16 cellular contexts compared by ENCODE assay signal in genomic region chr18:48657446-48658120, GRCh38.
DNase-seq lines count a peak whose midpoint lies in the region; ATAC-seq, FAIRE-seq and TF ChIP-seq lines count a peak whose summit lies in the region.
"Had no signal": no experiment of that assay in that cellular context is flagged by ENCODE, and none has a peak within 500 bp of the region (broad histone marks: within the 10 kb centered on the region; RNA-seq: fewer than 3 reads in every experiment).

No MANE protein-coding gene starts in this region.

- H3K27me3 ChIP-seq in astrocyte (ENCODE audit: insufficient read depth, low read length) (no peaks in the 10 kb centered on the region), gastroesophageal sphincter (no peaks in the 10 kb centered on the region)

- H3K36me3 Mint-ChIP-seq in astrocyte (ENCODE audit: low read depth, unreplicated experiment) (peaks cover 6% of the 10 kb centered on the region), nephron progenitor cell (ENCODE audit: low read depth) (no peaks in the 10 kb centered on the region)
- H3K36me3 Mint-ChIP-seq: activated CD8-positive, alpha-beta memory T cell treated with anti-CD3 and anti-CD28 coated beads, Interleukin-2, amount 10 ng/mL, durations not matched to agents 7 days and 5 days had no signal

- H3K4me1 ChIP-seq in astrocyte (ENCODE audit: insufficient read depth, low read length) (peaks cover 36% of the 10 kb centered on the region), gastroesophageal sphincter (peaks cover 0 to 39% (median 7%) of the 10 kb centered on the region in 3 donors)

- H3K4me3 Mint-ChIP-seq in astrocyte (ENCODE audit: unreplicated experiment) (no peak overlapping the region), nephron progenitor cell (no peak overlapping the region)
- H3K4me3 Mint-ChIP-seq: activated CD8-positive, alpha-beta memory T cell treated with anti-CD3 and anti-CD28 coated beads, Interleukin-2, amount 10 ng/mL, durations not matched to agents 7 days and 5 days; T-helper 2 cell treated with Interferon-gamma antibody and Interleukin-4, amounts not matched to agents 5 μg/mL and 100 μg/mL, for 36 hours had no signal

- H3K36me3 ChIP-seq in astrocyte (ENCODE audit: insufficient read depth, low read length) (no peaks in the 10 kb centered on the region), gastroesophageal sphincter (no peaks in the 10 kb centered on the region)

- H3K27ac Mint-ChIP-seq in astrocyte (ENCODE audit: unreplicated experiment) (no peak overlapping the region), nephron progenitor cell (no peak overlapping the region)
- H3K27ac Mint-ChIP-seq: activated CD8-positive, alpha-beta memory T cell treated with anti-CD3 and anti-CD28 coated beads, Interleukin-2, amount 10 ng/mL, durations not matched to agents 7 days and 5 days; T-helper 2 cell treated with Interferon-gamma antibody and Interleukin-4, amounts not matched to agents 5 μg/mL and 100 μg/mL, for 36 hours had no signal

- H3K27me3 Mint-ChIP-seq in astrocyte (ENCODE audit: low read depth, unreplicated experiment) (no peaks in the 10 kb centered on the region), nephron progenitor cell (ENCODE audit: low read depth, poor library complexity) (no peaks in the 10 kb centered on the region)

- H3K79me2 ChIP-seq in astrocyte (ENCODE audit: insufficient read depth, low read length) = peaks cover 42% of the 10 kb centered on the region

- H4K20me1 ChIP-seq in astrocyte (ENCODE audit: insufficient read depth, low read length) = peaks cover 70% of the 10 kb centered on the region

- peak overlapping the region; percentile 11 for H3K4me2 ChIP-seq in astrocyte (ENCODE audit: low read length)

- no peak overlapping the region for H3K4me3 ChIP-seq in astrocyte (ENCODE audit: insufficient read depth, low read depth, low read length)
- no peak overlapping the region for H3K4me3 ChIP-seq in gastroesophageal sphincter
- H3K4me3 ChIP-seq: GM12878, psoas muscle had no signal

- H2AFZ ChIP-seq in astrocyte (ENCODE audit: low read depth, low read length) = no peak overlapping the region

- DNase-seq in EH (ENCODE audit: low read depth) (peak; percentile 59), astrocyte (ENCODE audit: low read depth) (no peak), posterior cingulate gyrus (peak in 8 of 10 donors; percentile 39 to 93 (median 71)), NCI-H446 treated with DMSO at 0.1 percent for 48 hours (lab: John Stamatoyannopoulos, UW) (no peak), amniotic stem cell (lab: John Stamatoyannopoulos, UW) (no peak), NCI-H2196 treated with DMSO at 0.1 percent for 48 hours (lab: John Stamatoyannopoulos, UW; ENCODE audit: unreplicated experiment) (no peak), nephron progenitor cell (no peak)
- DNase-seq: activated CD4-positive, alpha-beta T cell treated with anti-CD3 and anti-CD28 coated beads for 1 hour; activated CD8-positive, alpha-beta memory T cell treated with anti-CD3 and anti-CD28 coated beads, Interleukin-2, amount 10 ng/mL, durations not matched to agents 7 days and 5 days; activated gamma-delta T cell; psoas muscle; stimulated activated CD4-positive, alpha-beta T cell treated with anti-CD3 and anti-CD28 coated beads, Interleukin-1b, Interleukin-23, amount 100 ng/mL, for 48 hours had no signal

- TF ChIP-seq CTCF in astrocyte (IDR thresholded peaks at IDR 0.05; ENCODE audit: insufficient read depth, low read depth, low read length) = no peak
- TF ChIP-seq CTCF in gastroesophageal sphincter (IDR thresholded peaks at IDR 0.05) = no peak
- no peak for TF ChIP-seq CTCF in nephron progenitor cell (IDR thresholded peaks at IDR 0.05)

- H3K9me3 ChIP-seq in astrocyte (ENCODE audit: insufficient read depth, low read depth, low read length) (no peaks in the 10 kb centered on the region), gastroesophageal sphincter (no peaks in the 10 kb centered on the region)
- H3K9me3 ChIP-seq: psoas muscle had no signal

- TF ChIP-seq EP300 in gastroesophageal sphincter (IDR thresholded peaks at IDR 0.05) = no peak

- ATAC-seq in gastroesophageal sphincter = peak; percentile 57
- ATAC-seq: activated CD8-positive, alpha-beta memory T cell treated with anti-CD3 and anti-CD28 coated beads, Interleukin-2, amount 10 ng/mL, durations not matched to agents 7 days and 5 days; GM12878; psoas muscle had no signal

- TF ChIP-seq POLR2A in gastroesophageal sphincter (IDR thresholded peaks at IDR 0.05) = no peak

- no peak overlapping the region for H3K9ac ChIP-seq in astrocyte (ENCODE audit: low read length)

- H3K4me1 Mint-ChIP-seq in astrocyte (ENCODE audit: low read depth, unreplicated experiment) (peaks cover 20% of the 10 kb centered on the region), nephron progenitor cell (peaks cover 30% of the 10 kb centered on the region)
- H3K4me1 Mint-ChIP-seq: activated CD8-positive, alpha-beta memory T cell treated with anti-CD3 and anti-CD28 coated beads, Interleukin-2, amount 10 ng/mL, durations not matched to agents 7 days and 5 days had no signal

- H3K9me3 Mint-ChIP-seq in astrocyte (ENCODE audit: unreplicated experiment) (peaks cover under 1% of the 10 kb centered on the region), nephron progenitor cell (peaks cover 16% of the 10 kb centered on the region)
- H3K9me3 Mint-ChIP-seq: T-helper 2 cell treated with Interferon-gamma antibody and Interleukin-4, amounts not matched to agents 5 μg/mL and 100 μg/mL, for 36 hours had no signal

- H3K27ac ChIP-seq in astrocyte (ENCODE audit: low read depth, low read length) (no peak overlapping the region), gastroesophageal sphincter (peak overlapping the region in 1 of 4 donors; percentile 39)
- H3K27ac ChIP-seq: psoas muscle had no signal

- WGBS in gastroesophageal sphincter (ENCODE audit: low coverage in 1 of 2), 2 donors = 55 to 76% methylated on average over 3 to 5 of the region's 9 CpGs

- intact Hi-C loops in posterior cingulate gyrus (cut with DNase I) = no loop called here

- FAIRE-seq in astrocyte (lab: Jason Lieb, UNC) = peak; percentile 37
- FAIRE-seq: GM12878, H54 had no signal

Comparison
In these comparisons a context has a peak if more than half of its experiments do, and no peak if none do; other contexts are left out.
1. DNase-seq: peak in EH (single experiment) and posterior cingulate gyrus (8 of 10); none in astrocyte (single experiment), NCI-H446 treated with DMSO at 0.1 percent for 48 hours (single experiment), amniotic stem cell (single experiment), NCI-H2196 treated with DMSO at 0.1 percent for 48 hours (single experiment) and nephron progenitor cell (single experiment).